ENCODE assay signal across 26 cellular contexts in the genomic region with DNA sequence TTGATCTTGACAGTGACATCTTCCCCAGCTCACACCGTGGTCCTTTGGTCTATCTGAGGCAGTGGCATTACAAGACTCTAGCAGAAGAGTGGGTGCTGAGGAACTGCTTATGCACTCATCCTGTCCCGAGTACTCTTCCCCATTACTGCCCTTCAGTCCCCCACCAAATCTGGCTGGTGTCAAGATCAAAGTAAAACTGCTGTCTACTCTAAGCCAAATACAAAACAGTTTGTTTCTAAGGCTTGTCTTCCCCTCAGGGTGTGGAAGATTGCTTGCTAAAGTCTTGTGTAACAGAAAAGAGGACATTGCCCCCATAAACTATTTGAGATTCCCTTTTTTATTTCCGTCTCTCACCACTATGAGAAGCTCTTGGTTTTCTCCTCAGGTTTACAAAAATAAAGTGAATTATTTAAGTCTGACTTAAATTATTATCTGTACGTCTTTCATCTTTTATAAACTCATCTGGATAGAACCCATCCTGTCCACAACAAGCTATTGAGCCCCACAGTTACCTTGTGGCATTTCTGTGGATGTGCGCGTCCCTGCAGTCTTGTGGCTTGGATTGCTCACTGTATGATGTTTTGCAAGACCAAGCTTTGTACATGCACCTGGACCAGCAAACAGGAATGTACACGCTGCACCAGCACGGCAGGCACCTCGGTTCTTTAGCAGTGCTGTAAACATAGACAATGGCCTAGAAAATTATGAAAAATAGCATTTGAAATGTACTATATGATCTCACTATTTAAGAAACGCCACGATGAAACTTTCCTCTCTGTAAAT.
DNase-seq lines count a peak whose midpoint lies in the region; ATAC-seq and TF ChIP-seq lines count a peak whose summit lies in the region.
"Had no signal": no experiment of that assay in that cellular context is flagged by ENCODE, and none has a peak within 500 bp of the region (broad histone marks: within the 10 kb centered on the region; RNA-seq: fewer than 3 reads in every experiment).

No MANE protein-coding gene starts in this region.

- DNase-seq in NB4 (ENCODE audit: low read depth) = peak; percentile 79
- DNase-seq in colonic mucosa = no peak
- peak; percentile 31 for DNase-seq in prostate gland (ENCODE audit: low spot score)
- no peak for DNase-seq in activated CD8-positive, alpha-beta memory T cell treated with anti-CD3 and anti-CD28 coated beads for 24 hours
- no peak for DNase-seq in cerebellar cortex (ENCODE audit: low spot score)
- DNase-seq: activated B cell treated with CpG ODN at 0.5 μM for 24 hours; activated CD8-positive, alpha-beta T cell treated with anti-CD3 and anti-CD28 coated beads for 36 hours; activated naive CD8-positive, alpha-beta T cell treated with anti-CD3 and anti-CD28 coated beads for 36 hours; activated T-cell treated with anti-CD3 and anti-CD28 coated beads, Interleukin-2, amount 50 U/mL, for 72 hours; brain microvascular endothelial cell; CD4-positive, alpha-beta memory T cell; DMS79; erythroblast; glutamatergic neuron; GM23248; left ventricle myocardium inferior; NCI-H1092; NCI-H2081 treated with DMSO at 0.1 percent for 48 hours; NCI-H510A; Right ventricle myocardium superior; sigmoid colon; stimulated activated CD4-positive, alpha-beta T cell treated with anti-CD3 and anti-CD28 coated beads, Interleukin-4, amount 100 ng/mL, for 1 hour; T-helper 2 cell had no signal

- TF ChIP-seq POLR2A in NB4 (IDR thresholded peaks at IDR 0.05; ENCODE audit: extremely low read depth, insufficient read length) (no peak), prostate gland (IDR thresholded peaks at IDR 0.05) (no peak)

- H3K4me3 ChIP-seq in BLaER1 treated with 17β-estradiol and CSF1 and Interleukin-3, amounts not matched to agents 10 nM and 100 nM = no peak overlapping the region
- H3K4me3 ChIP-seq in NB4 (ENCODE audit: low read depth, low read length) = no peak overlapping the region
- no peak overlapping the region for H3K4me3 ChIP-seq in colonic mucosa
- H3K4me3 ChIP-seq in prostate gland = no peak overlapping the region
- H3K4me3 ChIP-seq: GM23248, left ventricle myocardium inferior, sigmoid colon had no signal

- H3K4me2 ChIP-seq in BLaER1 treated with 17β-estradiol and CSF1 and Interleukin-3, amounts not matched to agents 10 nM and 100 nM = peak overlapping the region in 10 of 11 experiments; percentile 26 to 67 (median 57); a peak in 19 of 22 replicates

- 51% methylated on average over 11 of the region's 11 CpGs for WGBS in prostate gland

- 0 out of 22 replicates have a peak, but pooled peaks cover 0 to 4% (median 0%) of the 10 kb centered on the region in 11 experiments for H3K36me3 ChIP-seq in BLaER1 treated with 17β-estradiol and CSF1 and Interleukin-3, amounts not matched to agents 10 nM and 100 nM
- H3K36me3 ChIP-seq in colonic mucosa = no peaks in the 10 kb centered on the region
- no peaks in the 10 kb centered on the region for H3K36me3 ChIP-seq in prostate gland
- H3K36me3 ChIP-seq: brain microvascular endothelial cell, left ventricle myocardium inferior, sigmoid colon had no signal

- no peak for ATAC-seq in HG02981 (IDR thresholded peaks at IDR 0.05; ENCODE audit: unreplicated experiment)
- ATAC-seq in GM21786 (IDR thresholded peaks at IDR 0.05; ENCODE audit: unreplicated experiment) = no peak
- ATAC-seq: activated CD8-positive, alpha-beta T cell treated with anti-CD3 and anti-CD28 coated beads for 36 hours; activated T-cell treated with anti-CD3 and anti-CD28 coated beads, Interleukin-2, amount 50 U/mL, for 72 hours had no signal

- peaks cover 0 to 67% (median 0%) of the 10 kb centered on the region in 11 experiments; a peak in 6 of 22 replicates for H4K20me1 ChIP-seq in BLaER1 treated with 17β-estradiol and CSF1 and Interleukin-3, amounts not matched to agents 10 nM and 100 nM

- H3K27me3 ChIP-seq in BLaER1 treated with 17β-estradiol and CSF1 and Interleukin-3, amounts not matched to agents 10 nM and 100 nM = no peaks in the 10 kb centered on the region
- H3K27me3 ChIP-seq in colonic mucosa (no peaks in the 10 kb centered on the region), prostate gland (replicated peaks; ENCODE audit: insufficient read depth) (no peaks in the 10 kb centered on the region)
- H3K27me3 ChIP-seq: brain microvascular endothelial cell, sigmoid colon had no signal

- H3K27ac ChIP-seq in BLaER1 treated with 17β-estradiol and CSF1 and Interleukin-3, amounts not matched to agents 10 nM and 100 nM = peak overlapping the region in 7 of 11 experiments; percentile 11 to 68 (median 44); a peak in 11 of 22 replicates
- H3K27ac ChIP-seq in colonic mucosa = peak overlapping the region; percentile 1
- peak overlapping the region in 1 of 2 donors; percentile 55 for H3K27ac ChIP-seq in prostate gland
- H3K27ac ChIP-seq: brain microvascular endothelial cell, GM23248, left ventricle myocardium inferior, sigmoid colon had no signal

- peak overlapping the region in 4 of 11 experiments; percentile 6 to 49 (median 38); a peak in 5 of 22 replicates for H3K9ac ChIP-seq in BLaER1 treated with 17β-estradiol and CSF1 and Interleukin-3, amounts not matched to agents 10 nM and 100 nM
- peak overlapping the region in 1 of 2 donors; percentile 57 for H3K9ac ChIP-seq in colonic mucosa (ENCODE audit: low read depth in 2 of 2, low read length in 2 of 2)
- H3K9ac ChIP-seq: GM23248 had no signal

- intact Hi-C loops in colonic mucosa (cut with DNase I) = no loop called here
- intact Hi-C loops in prostate gland (cut with DNase I) = loop anchor here (10.0 kb wide), 1 partner anchor 61 kb away; a partner anchor contains a TSS

- no peak for TF ChIP-seq CTCF in NB4 (IDR thresholded peaks at IDR 0.05; ENCODE audit: low read depth, low read length)
- no peak for TF ChIP-seq CTCF in colonic mucosa (IDR thresholded peaks at IDR 0.05)
- TF ChIP-seq CTCF in prostate gland (IDR thresholded peaks at IDR 0.05) = no peak

- H3K9me3 ChIP-seq in BLaER1 treated with 17β-estradiol and CSF1 and Interleukin-3, amounts not matched to agents 10 nM and 100 nM (replicated peaks in 1 of 11) = no peaks in the 10 kb centered on the region
- H3K9me3 ChIP-seq in colonic mucosa (no peaks in the 10 kb centered on the region), prostate gland (no peaks in the 10 kb centered on the region)
- H3K9me3 ChIP-seq: left ventricle myocardium inferior, sigmoid colon had no signal

- peaks cover 16 to 43% (median 28%) of the 10 kb centered on the region in 10 experiments for H3K4me1 ChIP-seq in BLaER1 treated with 17β-estradiol and CSF1 and Interleukin-3, amounts not matched to agents 10 nM and 100 nM
- H3K4me1 ChIP-seq in colonic mucosa (peaks cover 5% of the 10 kb centered on the region), prostate gland (replicated peaks) (no peaks in the 10 kb centered on the region)

Comparison
In these comparisons a context has a peak if more than half of its experiments do, and no peak if none do; other contexts are left out.
1. DNase-seq: peak in NB4 (single experiment) and prostate gland (single experiment); none in colonic mucosa (single experiment), activated CD8-positive, alpha-beta memory T cell treated with anti-CD3 and anti-CD28 coated beads for 24 hours (single experiment) and cerebellar cortex (single experiment).